Comparison of ENCODE assay signal across 8 cellular contexts in the genomic region with DNA sequence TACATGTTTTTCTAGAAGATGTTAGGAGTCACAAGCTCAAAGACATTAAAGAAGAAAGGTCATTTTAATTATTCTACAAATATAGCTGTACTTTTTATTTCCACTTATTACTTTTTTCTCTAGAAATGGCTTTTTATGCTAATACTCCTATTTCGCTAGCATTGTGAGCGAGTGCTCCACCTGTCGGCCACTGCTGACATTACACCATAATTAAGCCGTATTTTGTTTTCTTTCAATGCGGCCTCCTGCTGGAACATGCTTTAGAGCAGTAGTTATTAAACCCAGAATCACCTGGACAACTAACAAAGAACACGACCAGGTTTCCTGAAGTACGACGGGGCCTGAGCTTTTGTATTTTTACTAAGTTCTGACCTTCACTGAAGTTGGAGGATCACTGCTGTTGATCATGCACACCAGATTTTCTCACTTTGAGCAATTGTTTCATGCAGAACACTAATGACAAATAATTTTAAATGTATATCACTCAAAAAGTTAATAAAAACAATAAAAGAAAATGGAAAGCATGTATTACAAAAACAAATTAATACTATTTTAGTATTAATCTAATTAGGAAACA.
DNase-seq lines count a peak whose midpoint lies in the region; ATAC-seq and TF ChIP-seq lines count a peak whose summit lies in the region.

No MANE protein-coding gene starts in this region.

- H3K9me1 ChIP-seq in IMR-90 (ENCODE audit: insufficient read depth, low read length) = no peaks in the 10 kb centered on the region

- peak; percentile 86 for ATAC-seq in IMR-90 (ENCODE audit: low read depth)
- peak; percentile 53 to 66 for ATAC-seq in lower lobe of right lung
- no peak for ATAC-seq in thoracic aorta (ENCODE audit: insufficient number of reproducible peaks, low FRiP score, low read depth)
- no peak for ATAC-seq in HG03039 (IDR thresholded peaks at IDR 0.05; ENCODE audit: unreplicated experiment)

- no peak overlapping the region for H4K8ac ChIP-seq in IMR-90 (ENCODE audit: low read depth in 2 of 2, low read length in 2 of 2)

- no peak overlapping the region for H2BK15ac ChIP-seq in IMR-90 (ENCODE audit: low read depth, low read length)

- in situ Hi-C loops in IMR-90 (cut with MboI; ENCODE audit: low sequenced_read_pairs) = loop anchor here (5.0 to 25.0 kb wide), 2 partner anchors 291 to 501 kb away; no protein-coding TSS in a partner anchor
- in situ Hi-C loops in SK-MEL-5 (cut with HindIII; ENCODE audit: low pct_unique_long_range_greater_than_20kb, low sequenced_read_pairs) = no loop called here

- no peak overlapping the region for H2BK5ac ChIP-seq in IMR-90 (ENCODE audit: low read depth, low read length, poor library complexity, severe bottlenecking)

- no peak overlapping the region for H3K18ac ChIP-seq in IMR-90 (ENCODE audit: low read depth, low read length)

- no peak overlapping the region for H3K4me3 ChIP-seq in GM12875 (ENCODE audit: low read depth, low read length)
- no peak overlapping the region for H3K4me3 ChIP-seq in IMR-90 (ENCODE audit: insufficient read depth, low read depth, low read length)
- H3K4me3 ChIP-seq in lower lobe of right lung = no peak overlapping the region
- no peak overlapping the region for H3K4me3 ChIP-seq in thoracic aorta

- DNase-seq in AML-193 (lab: John Stamatoyannopoulos, UW) = peak; percentile 19 to 31
- peak; percentile 42 for DNase-seq in IMR-90
- DNase-seq in SK-MEL-5 (ENCODE audit: low read depth, low spot score) = peak; percentile 70
- peak; percentile 76 for DNase-seq in cerebellar cortex (ENCODE audit: low spot score)
- DNase-seq in lower lobe of right lung = peak; percentile 44
- no peak for DNase-seq in thoracic aorta (ENCODE audit: low spot score)

- H2AK5ac ChIP-seq in IMR-90 (ENCODE audit: low read depth, low read length) = no peak overlapping the region

- no peak overlapping the region for H4K5ac ChIP-seq in IMR-90 (ENCODE audit: low read depth, low read length)

- no peak overlapping the region for H2BK120ac ChIP-seq in IMR-90 (ENCODE audit: low read depth, low read length)

- H3K4me2 ChIP-seq in IMR-90 (ENCODE audit: low read depth, low read length) = no peak overlapping the region

- peak; percentile 60 for TF ChIP-seq RAD21 in IMR-90 (IDR thresholded peaks at IDR 0.05; ENCODE audit: low read length)

- H4K20me1 ChIP-seq in IMR-90 (ENCODE audit: insufficient read depth, low read length) = no peaks in the 10 kb centered on the region

- H3K9me3 ChIP-seq in IMR-90 (ENCODE audit: control insufficient read depth, insufficient read depth, low read length) (no peaks in the 10 kb centered on the region), lower lobe of right lung (no peaks in the 10 kb centered on the region), thoracic aorta (no peaks in the 10 kb centered on the region)

- no peak overlapping the region for H2BK20ac ChIP-seq in IMR-90 (ENCODE audit: low read depth, low read length)

- CTCF ChIA-PET in IMR-90 (lab: Yijun Ruan, JAX) = interaction anchor here (0.6 to 2.9 kb wide), 11 partner anchors 9 to 1271 kb away, joined by 3 to 19 read pairs (median 3); no protein-coding TSS in a partner anchor

- H3K27me3 ChIP-seq in IMR-90 (ENCODE audit: control insufficient read depth, insufficient read depth, low read length) (peaks cover 4% of the 10 kb centered on the region), lower lobe of right lung (ENCODE audit: low read depth) (no peaks in the 10 kb centered on the region), thoracic aorta (replicated peaks; ENCODE audit: insufficient read depth) (no peaks in the 10 kb centered on the region)

- H3K4me1 ChIP-seq in IMR-90 (ENCODE audit: control insufficient read depth, insufficient read depth, low read length) (no peaks in the 10 kb centered on the region), lower lobe of right lung (no peaks in the 10 kb centered on the region), thoracic aorta (ENCODE audit: control insufficient read depth in 1 of 2, low read depth in 2 of 2) (no peaks in the 10 kb centered on the region)

- H2AK9ac ChIP-seq in IMR-90 (replicated peaks; ENCODE audit: low read depth, low read length, poor library complexity) = no peak overlapping the region

- TF ChIP-seq CTCF in GM12875 (IDR thresholded peaks at IDR 0.05; ENCODE audit: borderline replicate concordance, insufficient read depth, low read depth, low read length) (peak; percentile 70), IMR-90 (conservative IDR thresholded peaks at IDR 0.05; ENCODE audit: low read depth, low read length) (peak; percentile 84), lower lobe of right lung (IDR thresholded peaks at IDR 0.05) (peak; percentile 65), thoracic aorta (IDR thresholded peaks at IDR 0.05) (peak; percentile 81)

- H3K4ac ChIP-seq in IMR-90 (ENCODE audit: low read depth, low read length) = no peak overlapping the region

- H4K91ac ChIP-seq in IMR-90 (ENCODE audit: insufficient read depth, low read depth, low read length) = no peak overlapping the region

- no peak overlapping the region for H3K14ac ChIP-seq in IMR-90 (replicated peaks; ENCODE audit: low read depth, low read length)

- H3K27ac ChIP-seq in IMR-90 (ENCODE audit: insufficient read depth, low read length) (no peak overlapping the region), lower lobe of right lung (no peak overlapping the region), thoracic aorta (no peak overlapping the region)

- TF ChIP-seq POLR2A in IMR-90 (IDR thresholded peaks at IDR 0.05; ENCODE audit: low read depth, low read length) = no peak

- intact Hi-C loops in IMR-90 (cut with micrococcal nuclease) = loop anchor here (1.0 kb wide), 1 partner anchor 296 kb away; no protein-coding TSS in a partner anchor
- intact Hi-C loops in lower lobe of right lung (cut with DNase I) = no loop called here

- H3K79me1 ChIP-seq in IMR-90 (ENCODE audit: low read depth in 1 of 2, low read length in 2 of 2) = no peaks in the 10 kb centered on the region

- H3K36me3 ChIP-seq in IMR-90 (ENCODE audit: control insufficient read depth, insufficient read depth, low read length) = no peaks in the 10 kb centered on the region
- no peaks in the 10 kb centered on the region for H3K36me3 ChIP-seq in lower lobe of right lung
- H3K36me3 ChIP-seq in thoracic aorta = no peaks in the 10 kb centered on the region

- WGBS in IMR-90 (ENCODE audit: extremely low coverage in 2 of 2, insufficient read length in 1 of 2), 2 experiments = no CpG with 5 or more reads among the region's 8 CpGs

- H2AFZ ChIP-seq in IMR-90 (replicated peaks; ENCODE audit: low read length, poor library complexity) = no peak overlapping the region

- no peak overlapping the region for H3K9ac ChIP-seq in IMR-90 (ENCODE audit: low read depth, low read length)

- POLR2A ChIA-PET in IMR-90 (lab: Charles Lee; ENCODE audit: unreplicated experiment) = no interaction called here

- H3K56ac ChIP-seq in IMR-90 (ENCODE audit: extremely low read depth, insufficient read depth, low read length) = no peak overlapping the region

- no TSS peak for BruUV-seq in IMR-90 (replicated peaks; lab: Mats Ljungman, UMichigan)

- dilution Hi-C loops in IMR-90 (cut with HindIII; ENCODE audit: low sequenced_read_pairs, unreplicated experiment) = no loop called here

- no peak overlapping the region for H3K23ac ChIP-seq in IMR-90 (ENCODE audit: low read depth, low read length)

TF ChIP-seq in IMR-90, 13 proteins besides CTCF, POLR2A, EP300 and RAD21:
- TF ChIP-seq MAFK (IDR thresholded peaks at IDR 0.05; ENCODE audit: low read depth, low read length) (no peak), SMC3 (IDR thresholded peaks at IDR 0.05; ENCODE audit: low read depth, low read length) (peak; percentile 64), FOS (IDR thresholded peaks at IDR 0.05; ENCODE audit: low read depth, low read length) (no peak), MAZ (IDR thresholded peaks at IDR 0.05; ENCODE audit: borderline replicate concordance, low read depth, low read length) (no peak), RFX5 (IDR thresholded peaks at IDR 0.05; ENCODE audit: low read depth, low read length) (no peak)
- TF ChIP-seq, protein P1, sequence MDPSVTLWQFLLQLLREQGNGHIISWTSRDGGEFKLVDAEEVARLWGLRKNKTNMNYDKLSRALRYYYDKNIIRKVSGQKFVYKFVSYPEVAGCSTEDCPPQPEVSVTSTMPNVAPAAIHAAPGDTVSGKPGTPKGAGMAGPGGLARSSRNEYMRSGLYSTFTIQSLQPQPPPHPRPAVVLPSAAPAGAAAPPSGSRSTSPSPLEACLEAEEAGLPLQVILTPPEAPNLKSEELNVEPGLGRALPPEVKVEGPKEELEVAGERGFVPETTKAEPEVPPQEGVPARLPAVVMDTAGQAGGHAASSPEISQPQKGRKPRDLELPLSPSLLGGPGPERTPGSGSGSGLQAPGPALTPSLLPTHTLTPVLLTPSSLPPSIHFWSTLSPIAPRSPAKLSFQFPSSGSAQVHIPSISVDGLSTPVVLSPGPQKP (IDR thresholded peaks at IDR 0.05; ENCODE audit: borderline replicate concordance, low read depth, low read length) = no peak
TF ChIP-seq in IMR-90: peak in this region for 1.

Comparison
In these comparisons a context has a peak if more than half of its experiments do, and no peak if none do; other contexts are left out.
1. ATAC-seq: peak in IMR-90 (single experiment) and lower lobe of right lung (2 of 2); none in thoracic aorta (single experiment) and HG03039 (single experiment).
2. Peak in every context shown above with its lines, with median percentiles within 50 percentile points of each other: CTCF ChIP-seq.